1 cellular context compared by ENCODE assay signal in genomic region chr4:141636077-141636770, GRCh38.
TF ChIP-seq lines count a peak whose summit lies in the region.

IL15 (plus strand) TSS chr4:141636583; CDS start chr4:141719465, 82,882 bp downstream.

TF ChIP-seq in K562, 482 proteins besides CTCF, POLR2A, EP300 and RAD21 (continued from another document):
- TF ChIP-seq, protein P1, sequence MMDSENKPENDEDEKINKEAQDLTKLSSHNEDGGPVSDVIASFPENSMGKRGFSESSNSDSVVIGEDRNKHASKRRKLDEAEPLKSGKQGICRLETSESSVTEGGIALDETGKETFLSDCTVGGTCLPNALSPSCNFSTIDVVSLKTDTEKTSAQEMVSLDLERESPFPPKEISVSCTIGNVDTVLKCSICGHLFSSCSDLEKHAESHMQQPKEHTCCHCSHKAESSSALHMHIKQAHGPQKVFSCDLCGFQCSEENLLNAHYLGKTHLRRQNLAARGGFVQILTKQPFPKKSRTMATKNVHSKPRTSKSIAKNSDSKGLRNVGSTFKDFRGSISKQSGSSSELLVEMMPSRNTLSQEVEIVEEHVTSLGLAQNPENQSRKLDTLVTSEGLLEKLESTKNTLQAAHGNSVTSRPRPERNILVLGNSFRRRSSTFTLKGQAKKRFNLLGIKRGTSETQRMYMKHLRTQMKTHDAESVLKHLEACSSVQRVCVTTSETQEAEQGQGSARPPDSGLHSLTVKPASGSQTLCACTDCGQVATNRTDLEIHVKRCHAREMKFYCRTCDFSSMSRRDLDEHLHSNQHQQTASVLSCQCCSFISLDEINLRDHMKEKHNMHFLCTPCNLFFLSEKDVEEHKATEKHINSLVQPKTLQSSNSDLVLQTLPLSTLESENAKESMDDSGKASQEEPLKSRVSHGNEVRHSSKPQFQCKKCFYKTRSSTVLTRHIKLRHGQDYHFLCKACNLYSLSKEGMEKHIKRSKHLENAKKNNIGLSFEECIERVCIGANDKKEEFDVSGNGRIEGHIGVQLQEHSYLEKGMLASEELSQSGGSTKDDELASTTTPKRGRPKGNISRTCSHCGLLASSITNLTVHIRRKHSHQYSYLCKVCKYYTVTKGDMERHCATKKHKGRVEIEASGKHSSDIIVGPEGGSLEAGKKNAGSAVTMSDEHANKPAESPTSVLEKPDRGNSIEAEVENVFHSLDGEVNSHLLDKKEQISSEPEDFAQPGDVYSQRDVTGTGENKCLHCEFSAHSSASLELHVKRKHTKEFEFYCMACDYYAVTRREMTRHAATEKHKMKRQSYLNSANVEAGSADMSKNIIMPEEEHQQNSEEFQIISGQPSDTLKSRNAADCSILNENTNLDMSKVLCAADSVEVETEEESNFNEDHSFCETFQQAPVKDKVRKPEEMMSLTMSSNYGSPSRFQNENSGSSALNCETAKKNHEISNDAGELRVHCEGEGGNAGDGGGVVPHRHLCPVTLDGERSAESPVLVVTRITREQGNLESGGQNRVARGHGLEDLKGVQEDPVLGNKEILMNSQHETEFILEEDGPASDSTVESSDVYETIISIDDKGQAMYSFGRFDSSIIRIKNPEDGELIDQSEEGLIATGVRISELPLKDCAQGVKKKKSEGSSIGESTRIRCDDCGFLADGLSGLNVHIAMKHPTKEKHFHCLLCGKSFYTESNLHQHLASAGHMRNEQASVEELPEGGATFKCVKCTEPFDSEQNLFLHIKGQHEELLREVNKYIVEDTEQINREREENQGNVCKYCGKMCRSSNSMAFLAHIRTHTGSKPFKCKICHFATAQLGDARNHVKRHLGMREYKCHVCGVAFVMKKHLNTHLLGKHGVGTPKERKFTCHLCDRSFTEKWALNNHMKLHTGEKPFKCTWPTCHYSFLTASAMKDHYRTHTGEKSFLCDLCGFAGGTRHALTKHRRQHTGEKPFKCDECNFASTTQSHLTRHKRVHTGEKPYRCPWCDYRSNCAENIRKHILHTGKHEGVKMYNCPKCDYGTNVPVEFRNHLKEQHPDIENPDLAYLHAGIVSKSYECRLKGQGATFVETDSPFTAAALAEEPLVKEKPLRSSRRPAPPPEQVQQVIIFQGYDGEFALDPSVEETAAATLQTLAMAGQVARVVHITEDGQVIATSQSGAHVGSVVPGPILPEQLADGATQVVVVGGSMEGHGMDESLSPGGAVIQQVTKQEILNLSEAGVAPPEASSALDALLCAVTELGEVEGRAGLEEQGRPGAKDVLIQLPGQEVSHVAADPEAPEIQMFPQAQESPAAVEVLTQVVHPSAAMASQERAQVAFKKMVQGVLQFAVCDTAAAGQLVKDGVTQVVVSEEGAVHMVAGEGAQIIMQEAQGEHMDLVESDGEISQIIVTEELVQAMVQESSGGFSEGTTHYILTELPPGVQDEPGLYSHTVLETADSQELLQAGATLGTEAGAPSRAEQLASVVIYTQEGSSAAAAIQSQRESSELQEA (IDR thresholded peaks at IDR 0.05; ENCODE audit: low read depth) = no peak
- no peak for TF ChIP-seq ZNF354B (CRISPR knock-in tag; IDR thresholded peaks at IDR 0.05)
- TF ChIP-seq NFIC (IDR thresholded peaks at IDR 0.05) = peak; percentile 11; the same call in 1 of the 2 replicates
